ENCODE assay signal across 17 cellular contexts in genomic region chr13:23411706-23412105, GRCh38.
"Had no signal": no experiment of that assay in that cellular context is flagged by ENCODE, and none has a peak within 500 bp of the region (broad histone marks: within the 10 kb centered on the region; RNA-seq: fewer than 3 reads in every experiment).

No MANE protein-coding gene starts in this region.

- H3K4me3 ChIP-seq: left lung, ovary, tibial nerve, uterus had no signal

- DNase-seq: activated CD4-positive, alpha-beta memory T cell treated with anti-CD3 and anti-CD28 coated beads, Interleukin-2, amount 10 ng/mL, durations not matched to agents 7 days and 5 days; activated CD4-positive, alpha-beta T cell treated with anti-CD3 and anti-CD28 coated beads for 36 hours; activated CD8-positive, alpha-beta memory T cell treated with anti-CD3 and anti-CD28 coated beads, Interleukin-2, amount 10 ng/mL, durations not matched to agents 7 days and 5 days; central memory CD4-positive, alpha-beta T cell; dorsolateral prefrontal cortex; foreskin melanocyte; kidney; left lung; naive thymus-derived CD4-positive, alpha-beta T cell; ovary; stimulated activated naive CD4-positive, alpha-beta T cell treated with Interleukin-2 at 50 U/mL for 16 hours; substantia nigra; SW 1271; T-helper 2 cell; uterus had no signal

- H3K4me1 Mint-ChIP-seq: activated CD4-positive, alpha-beta T cell treated with anti-CD3 and anti-CD28 coated beads for 36 hours had no signal

- H3K27me3 ChIP-seq: dorsolateral prefrontal cortex, left lung, ovary, tibial nerve, uterus had no signal

- H3K27ac ChIP-seq: dorsolateral prefrontal cortex, left lung, ovary, tibial nerve, uterus had no signal

- H3K4me3 Mint-ChIP-seq: activated CD4-positive, alpha-beta memory T cell treated with anti-CD3 and anti-CD28 coated beads, Interleukin-2, amount 10 ng/mL, durations not matched to agents 7 days and 5 days; activated CD4-positive, alpha-beta T cell treated with anti-CD3 and anti-CD28 coated beads for 36 hours; activated CD8-positive, alpha-beta memory T cell treated with anti-CD3 and anti-CD28 coated beads, Interleukin-2, amount 10 ng/mL, durations not matched to agents 7 days and 5 days; activated naive CD8-positive, alpha-beta T cell; naive thymus-derived CD4-positive, alpha-beta T cell had no signal

- H3K4me1 ChIP-seq: left lung, tibial nerve, uterus had no signal

- H3K27ac Mint-ChIP-seq: activated CD4-positive, alpha-beta memory T cell treated with anti-CD3 and anti-CD28 coated beads, Interleukin-2, amount 10 ng/mL, durations not matched to agents 7 days and 5 days; activated CD4-positive, alpha-beta T cell treated with anti-CD3 and anti-CD28 coated beads for 36 hours; activated CD8-positive, alpha-beta memory T cell treated with anti-CD3 and anti-CD28 coated beads, Interleukin-2, amount 10 ng/mL, durations not matched to agents 7 days and 5 days; activated naive CD8-positive, alpha-beta T cell; naive thymus-derived CD4-positive, alpha-beta T cell had no signal

- H3K9me3 Mint-ChIP-seq: activated CD4-positive, alpha-beta memory T cell treated with anti-CD3 and anti-CD28 coated beads, Interleukin-2, amount 10 ng/mL, durations not matched to agents 7 days and 5 days had no signal

- ATAC-seq: activated CD4-positive, alpha-beta T cell treated with anti-CD3 and anti-CD28 coated beads for 36 hours; activated CD8-positive, alpha-beta memory T cell treated with anti-CD3 and anti-CD28 coated beads, Interleukin-2, amount 10 ng/mL, durations not matched to agents 7 days and 5 days; left lung; naive thymus-derived CD4-positive, alpha-beta T cell had no signal

- H3K36me3 ChIP-seq: left lung, ovary, tibial nerve, uterus had no signal

- H3K9me3 ChIP-seq: left lung, ovary, tibial nerve, uterus had no signal
